ENCODE assay signal across 8 cellular contexts in the genomic region with DNA sequence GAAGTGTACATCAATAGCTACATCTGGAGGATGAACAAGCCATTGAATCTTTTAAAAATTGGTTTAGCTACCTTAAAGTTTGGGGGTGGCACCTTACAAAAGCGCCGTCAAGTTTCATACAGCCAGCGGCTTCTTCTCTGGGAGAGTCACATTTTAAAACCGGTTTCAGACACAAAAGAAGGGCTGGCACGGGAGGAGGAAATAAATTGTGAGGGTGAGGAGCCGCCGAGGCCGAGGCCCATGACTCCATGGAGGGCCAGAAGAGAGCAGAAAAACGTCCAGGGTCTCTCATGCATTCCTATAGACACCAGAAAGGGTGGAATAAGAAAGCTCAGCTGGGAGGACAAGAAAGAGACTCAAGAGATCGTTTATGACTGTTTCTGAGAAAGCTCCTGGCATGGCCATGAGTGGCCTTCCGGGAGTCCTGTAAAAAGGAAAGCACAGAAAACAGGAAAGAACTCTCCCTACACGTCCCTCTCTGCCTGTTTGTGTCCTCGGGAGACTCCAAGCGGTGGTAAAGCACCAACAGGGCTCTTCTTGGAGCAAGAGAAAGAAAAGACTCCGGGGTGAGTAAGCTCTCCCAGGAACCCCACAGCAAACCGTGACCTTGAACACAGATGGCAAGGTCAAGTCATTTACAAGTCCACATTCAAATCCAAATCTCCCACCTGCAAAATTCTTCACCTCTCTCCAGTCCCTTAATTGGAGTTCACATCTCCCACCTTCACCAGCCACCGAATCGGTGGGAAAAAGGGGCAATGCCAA. TPM values are rescaled to one million over a fixed set of nuclear protein-coding genes. Genes with fewer than 3 reads are reported as not detected.
DNase-seq lines count a peak whose midpoint lies in the region; ATAC-seq and TF ChIP-seq lines count a peak whose summit lies in the region.

No MANE protein-coding gene starts in this region.

- H3K36me3 ChIP-seq in prostate gland: no peaks in the 10 kb centered on the region

- H3K27me3 ChIP-seq in prostate gland (replicated peaks; ENCODE audit: insufficient read depth): no peaks in the 10 kb centered on the region

- peak in 3 of 4 experiments; percentile 42 to 47 (median 44) for TF ChIP-seq CTCF in prostate gland (IDR thresholded peaks at IDR 0.05)

- H3K9me3 ChIP-seq in prostate gland: no peaks in the 10 kb centered on the region

- intact Hi-C loops in prostate gland (cut with DNase I): loop anchor here (5.0 kb wide), 1 partner anchor 40 kb away; a partner anchor contains a TSS

- ATAC-seq in GM18517 (IDR thresholded peaks at IDR 0.05; ENCODE audit: unreplicated experiment): no peak

- WGBS in prostate gland: 6% methylated on average over 18 of the region's 18 CpGs

- peaks cover 14% of the 10 kb centered on the region for H3K4me1 ChIP-seq in prostate gland (replicated peaks)

- peak overlapping the region; percentile 82 to 83 for H3K4me3 ChIP-seq in prostate gland

- peak overlapping the region; percentile 93 to 96 for H3K27ac ChIP-seq in prostate gland

- peak; percentile 7 for TF ChIP-seq POLR2A in prostate gland (IDR thresholded peaks at IDR 0.05)

- DNase-seq in NCI-H1417 (lab: John Stamatoyannopoulos, UW) (peak; percentile 5 to 56 (median 7)), NCI-H1417 treated with DMSO at 0.1 percent for 48 hours (lab: John Stamatoyannopoulos, UW) (no peak), NCI-H2107 (lab: John Stamatoyannopoulos, UW) (peak; percentile 1), astrocyte of the hippocampus (ENCODE audit: low read depth, low spot score) (peak; percentile 76), hippocampal formation (lab: John Stamatoyannopoulos, UW) (peak; percentile 45 to 83), prostate gland (ENCODE audit: low spot score) (peak; percentile 76), iPS-NIHi11 (ENCODE audit: low spot score) (no peak)

RNA-seq across cellular contexts. Expression of a gene that starts 1.8 kb away (rescaled TPM):
- 10 to 100 TPM; 43.0 to 45.3 TPM for total RNA-seq in prostate gland

RNA-seq across cellular contexts. Expression of a gene that starts 13.7 kb away (rescaled TPM):
- total RNA-seq in prostate gland: 10 to 100 TPM; 18.0 to 20.1 TPM

RNA-seq across cellular contexts. Expression of a gene that starts 40.3 kb away (rescaled TPM):
- total RNA-seq in prostate gland: 10 to 100 TPM; 10.4 to 37.1 TPM

Comparison
In these comparisons a context has a peak if more than half of its experiments do, and no peak if none do; other contexts are left out.
1. DNase-seq: peak in NCI-H1417 (3 of 3), NCI-H2107 (single experiment), astrocyte of the hippocampus (single experiment), hippocampal formation (2 of 2) and prostate gland (single experiment); none in NCI-H1417 treated with DMSO at 0.1 percent for 48 hours (single experiment) and iPS-NIHi11 (single experiment).